Comparison of ENCODE assay signal across 8 cellular contexts in genomic region chr11:73335204-73335923, GRCh38. TPM values are rescaled to one million over a fixed set of nuclear protein-coding genes. Genes with fewer than 3 reads are reported as not detected.
DNase-seq lines count a peak whose midpoint lies in the region; ATAC-seq and TF ChIP-seq lines count a peak whose summit lies in the region.

No MANE protein-coding gene starts in this region.

- H3K27me3 Mint-ChIP-seq in T-cell, result peaks cover 0 to 4% of the 10 kb centered on the region in 2 donors

- H3K27ac Mint-ChIP-seq in T-cell, result no peak overlapping the region

- POLR2A ChIA-PET in T-cell (lab: Charles Lee), result no interaction called here

- no peaks in the 10 kb centered on the region for H3K9me3 Mint-ChIP-seq in T-cell

- TF ChIP-seq CTCF in GM06990 (IDR thresholded peaks at IDR 0.05; ENCODE audit: insufficient read depth, low read length, poor library complexity, severe bottlenecking) (peak; percentile 97), retinal pigment epithelial cell (conservative IDR thresholded peaks at IDR 0.05; ENCODE audit: low read depth, low read length) (peak; percentile 98)

- no peaks in the 10 kb centered on the region for H3K36me3 ChIP-seq in GM06990 (ENCODE audit: control insufficient read depth, insufficient read depth, low read length)
- peaks cover 4% of the 10 kb centered on the region for H3K36me3 ChIP-seq in adipocyte (ENCODE audit: control insufficient read depth, insufficient read depth, low read length, severe bottlenecking)

- H3K4me1 Mint-ChIP-seq in T-cell, result no peaks in the 10 kb centered on the region

- H3K9me3 ChIP-seq in adipocyte (ENCODE audit: control insufficient read depth, low read length), result no peaks in the 10 kb centered on the region

- intact Hi-C loops in left cardiac atrium (cut with DNase I), result loop anchor here (1.0 to 5.0 kb wide), 3 partner anchors 28 to 38 kb away; no protein-coding TSS in a partner anchor

- H3K27me3 ChIP-seq in GM06990 (replicated peaks; ENCODE audit: control insufficient read depth, insufficient read depth, low read length) (no peaks in the 10 kb centered on the region), adipocyte (replicated peaks; ENCODE audit: control insufficient read depth, insufficient read depth, low read length) (no peaks in the 10 kb centered on the region)

- no peaks in the 10 kb centered on the region for H3K36me3 Mint-ChIP-seq in T-cell

- ATAC-seq in T-cell (replicated peaks in 1 of 4) (peak; percentile 53 to 77 (median 70)), left cardiac atrium (peak; percentile 67 to 70), HG03108 (IDR thresholded peaks at IDR 0.05; ENCODE audit: unreplicated experiment) (no peak), HG03159 (IDR thresholded peaks at IDR 0.05; ENCODE audit: unreplicated experiment) (no peak)

- peak overlapping the region; percentile 66 for H3K9ac ChIP-seq in adipocyte (ENCODE audit: low read length)

- H3K4me1 ChIP-seq in adipocyte (ENCODE audit: control insufficient read depth, insufficient read depth, low read length), result peaks cover 48% of the 10 kb centered on the region

- no peak overlapping the region for H3K4me3 Mint-ChIP-seq in T-cell

- DNase-seq in GM06990 (ENCODE audit: extremely low read depth, insufficient read length), result peak; percentile 68
- peak; percentile 27 for DNase-seq in NCI-H1417 treated with DMSO at 0.1 percent for 48 hours (lab: John Stamatoyannopoulos, UW)
- DNase-seq in T-cell, result peak; percentile 34 to 79 (median 67)
- DNase-seq in adipocyte (ENCODE audit: low read depth), result peak; percentile 95
- peak; percentile 80 for DNase-seq in left cardiac atrium
- DNase-seq in retinal pigment epithelial cell (ENCODE audit: low read depth), result no peak

- H3K4me3 ChIP-seq in GM06990 (replicated peaks; ENCODE audit: low read depth, low read length), result no peak overlapping the region
- H3K4me3 ChIP-seq in adipocyte (ENCODE audit: low read length), result peak overlapping the region; percentile 23
- no peak overlapping the region for H3K4me3 ChIP-seq in retinal pigment epithelial cell (ENCODE audit: low read length)

- CTCF ChIA-PET in T-cell (lab: Charles Lee), result interaction anchor here (0.6 to 1.9 kb wide), 17 partner anchors 10 to 809 kb away, joined by 3 to 10 read pairs (median 4); partner anchors contain the start of gene ARHGEF17 (in 1 of the 2)

RNA-seq across cellular contexts. Expression of gene ARHGEF17, which starts 27.3 kb away (rescaled TPM):
- total RNA-seq in T-cell (1 to 10 TPM in 1 of 5 donors, under 1 TPM in 4; 0.23 to 1.0 (median 0.49) TPM), left cardiac atrium (10 to 100 TPM; 42.2 to 53.2 TPM)

RNA-seq across cellular contexts. Expression of gene RELT, which starts 40.8 kb away (rescaled TPM):
- total RNA-seq in T-cell (100 to 1,000 TPM in 1 of 5 donors, 10 to 100 TPM in 4; 15.6 to 113 (median 19.9) TPM), left cardiac atrium (1 to 10 TPM; 4.3 to 8.3 TPM)

Comparison
In these comparisons a context has a peak if more than half of its experiments do, and no peak if none do; other contexts are left out.
1. ATAC-seq: peak in T-cell (4 of 4) and left cardiac atrium (2 of 2); none in HG03108 (single experiment) and HG03159 (single experiment).
2. RNA of gene ARHGEF17, which starts 27.3 kb away (total RNA-seq): 42.2 to 53.2 TPM in left cardiac atrium; 0.23 to 1.0 TPM in T-cell; every median in the first group is over 10 times any median in the second.